Comparison of ENCODE assay signal across 30 cellular contexts in the genomic region with DNA sequence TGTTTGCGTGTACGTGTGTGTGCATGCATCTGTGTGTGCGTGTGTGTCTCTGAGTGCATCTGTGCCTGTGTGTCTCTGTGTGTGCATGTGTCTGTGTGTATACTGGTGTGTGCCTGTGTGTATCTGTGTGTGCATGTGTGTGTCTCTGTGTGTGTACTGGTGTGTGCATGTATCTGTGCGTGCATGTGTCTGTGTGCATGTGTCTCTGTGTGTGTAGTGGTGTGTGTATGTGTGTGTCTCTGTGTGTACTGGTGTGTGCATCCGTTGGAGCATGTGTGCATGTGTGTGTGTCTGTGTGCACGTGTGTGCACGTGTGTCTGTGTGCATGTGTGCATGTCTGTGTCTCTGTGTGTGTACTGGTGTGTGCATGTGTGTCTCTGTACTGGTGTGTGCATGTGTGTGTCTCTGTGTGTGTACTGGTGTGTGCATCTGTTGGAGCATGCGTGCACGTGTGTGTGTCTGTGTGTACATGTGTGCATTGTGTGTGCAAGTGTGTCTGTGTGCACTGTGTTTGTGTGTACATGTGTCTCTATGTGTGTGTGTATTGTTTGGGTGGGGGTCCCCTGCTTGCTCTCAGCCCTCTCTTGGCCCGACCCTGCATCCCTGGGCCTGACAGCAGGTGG. TPM values are rescaled to one million over a fixed set of nuclear protein-coding genes. Genes with fewer than 3 reads are reported as not detected.
A peak's percentile ranks its signal among the peaks of the same experiment; 100 is the strongest.
DNase-seq lines count a peak whose midpoint lies in the region; ATAC-seq, FAIRE-seq and TF ChIP-seq lines count a peak whose summit lies in the region.
"Had no signal": no experiment of that assay in that cellular context is flagged by ENCODE, and none has a peak within 500 bp of the region (broad histone marks: within the 10 kb centered on the region; RNA-seq: fewer than 3 reads in every experiment).

No MANE protein-coding gene starts in this region.

- no peak overlapping the region for H3K4me2 ChIP-seq in mesenchymal stem cell (ENCODE audit: low read length, poor library complexity, severe bottlenecking)

- no peaks in the 10 kb centered on the region; the same call in 1 of the 2 replicates for H3K27me3 Mint-ChIP-seq in WTC11 (ENCODE audit: low read depth)
- H3K27me3 Mint-ChIP-seq in activated T-cell treated with anti-CD3 and anti-CD28 coated beads, Interleukin-2, amount 50 U/mL, for 24 hours, result no peaks in the 10 kb centered on the region
- H3K27me3 Mint-ChIP-seq: CD4-positive, alpha-beta T cell; central memory CD8-positive, alpha-beta T cell had no signal

- H4K91ac ChIP-seq in mesenchymal stem cell (ENCODE audit: low read length), result peak overlapping the region; percentile 15

- peaks cover 0 to 9% of the 10 kb centered on the region in 2 experiments for H3K36me3 ChIP-seq in mesenchymal stem cell (ENCODE audit: control insufficient read depth in 1 of 2, insufficient read depth in 2 of 2, low read depth in 1 of 2, low read length in 2 of 2)
- H3K36me3 ChIP-seq: esophagus squamous epithelium, heart right ventricle, ovary had no signal

- H3K9me3 ChIP-seq in mesenchymal stem cell (ENCODE audit: control insufficient read depth, low read length), result no peaks in the 10 kb centered on the region
- H3K9me3 ChIP-seq: esophagus squamous epithelium, heart right ventricle, ovary had no signal

- intact Hi-C loops in Right ventricle myocardium inferior (cut with DNase I) (no loop called here), Right ventricle myocardium superior (cut with DNase I) (no loop called here), posterior vena cava (cut with DNase I) (no loop called here)

- H4K8ac ChIP-seq in mesenchymal stem cell (ENCODE audit: low read length), result no peak overlapping the region

- ATAC-seq in Right ventricle myocardium inferior, result no peak
- ATAC-seq in Right ventricle myocardium superior (ENCODE audit: poor library complexity), result no peak
- ATAC-seq in WTC11, result no peak
- ATAC-seq in GM18909 (IDR thresholded peaks at IDR 0.05; ENCODE audit: poor library complexity, unreplicated experiment), result no peak
- ATAC-seq: GM12878, heart right ventricle, left cardiac atrium had no signal

- peak; percentile 41 for DNase-seq in Right ventricle myocardium inferior (ENCODE audit: missing footprints)
- DNase-seq in Right ventricle myocardium superior, result no peak
- no peak for DNase-seq in WTC11 (ENCODE audit: low spot score)
- DNase-seq in mesenchymal stem cell, result no peak
- DNase-seq in urothelium cell line (ENCODE audit: low spot score), result no peak
- no peak for DNase-seq in posterior vena cava (ENCODE audit: low spot score)
- DNase-seq in activated T-cell treated with anti-CD3 and anti-CD28 coated beads, Interleukin-2, amount 50 U/mL, for 24 hours, result no peak
- DNase-seq: activated CD4-positive, alpha-beta T cell treated with anti-CD3 and anti-CD28 coated beads, Interleukin-2, amount 50 U/mL, for 48 hours; activated naive CD4-positive, alpha-beta T cell treated with anti-CD3 and anti-CD28 coated beads, Interleukin-2, amount 50 U/mL, for 16 hours; AML-193; CD4-positive, alpha-beta T cell; DMS 273 treated with DMSO at 0.1 percent for 48 hours; EL; esophagus squamous epithelium; foreskin melanocyte; GM23248; KBM-7; left cardiac atrium; NCI-H1105; NCI-H1930; NCI-H524; ovary; stimulated activated CD4-positive, alpha-beta T cell treated with anti-CD3 and anti-CD28 coated beads, Interleukin-2, amount 100 ng/mL, for 24 hours had no signal

- no peak overlapping the region for H3K9ac ChIP-seq in mesenchymal stem cell (ENCODE audit: low read length)
- H3K9ac ChIP-seq: GM23248 had no signal

- TF ChIP-seq CTCF in WTC11 (IDR thresholded peaks at IDR 0.05), result no peak

- peak overlapping the region; percentile 91 for H3K27ac Mint-ChIP-seq in WTC11
- no peak overlapping the region for H3K27ac Mint-ChIP-seq in activated T-cell treated with anti-CD3 and anti-CD28 coated beads, Interleukin-2, amount 50 U/mL, for 24 hours
- H3K27ac Mint-ChIP-seq: CD4-positive, alpha-beta T cell; dendritic cell treated with granulocyte-macrophage colony-stimulating factor and Interleukin-4, amounts not matched to agents 40 ng/mL and 50 ng/mL, for 4 days; memory B cell had no signal

- H2AFZ ChIP-seq in mesenchymal stem cell (ENCODE audit: low read depth, low read length), result no peak overlapping the region
- H2AFZ ChIP-seq: GM23248 had no signal

- no peak overlapping the region for H3K4me3 ChIP-seq in mesenchymal stem cell (ENCODE audit: insufficient read depth in 1 of 2, low read depth in 1 of 2, low read length in 2 of 2)
- H3K4me3 ChIP-seq: esophagus squamous epithelium, GM12878, GM23248, heart right ventricle, ovary had no signal

- peaks cover 0 to 10% of the 10 kb centered on the region in 2 experiments for H3K27me3 ChIP-seq in mesenchymal stem cell (ENCODE audit: control insufficient read depth in 1 of 2, insufficient read depth in 1 of 2, low read length in 2 of 2)
- H3K27me3 ChIP-seq: heart right ventricle, ovary had no signal

- no peak overlapping the region for H3K4ac ChIP-seq in mesenchymal stem cell (ENCODE audit: low read depth in 1 of 2, low read length in 2 of 2)

- H2BK12ac ChIP-seq in mesenchymal stem cell (ENCODE audit: low read length in 2 of 2), result peak overlapping the region; percentile 6 to 100

- peaks cover 69% of the 10 kb centered on the region for H3K4me1 Mint-ChIP-seq in WTC11
- H3K4me1 Mint-ChIP-seq in activated T-cell treated with anti-CD3 and anti-CD28 coated beads, Interleukin-2, amount 50 U/mL, for 24 hours (ENCODE audit: low read depth), result no peaks in the 10 kb centered on the region

- CTCF ChIA-PET in WTC11 (lab: Charles Lee), result no interaction called here

- no peak overlapping the region for H2BK120ac ChIP-seq in mesenchymal stem cell (ENCODE audit: low read depth, low read length)

- H3K18ac ChIP-seq in mesenchymal stem cell (ENCODE audit: low read depth in 1 of 2, low read length in 2 of 2), result peak overlapping the region in 1 of 2 experiments; percentile 88

- H3K23ac ChIP-seq in mesenchymal stem cell (ENCODE audit: low read length in 2 of 2), result no peak overlapping the region

- H2AK5ac ChIP-seq in mesenchymal stem cell (ENCODE audit: low read length, severe bottlenecking), result no peak overlapping the region

- H3K36me3 Mint-ChIP-seq in WTC11, result no peaks in the 10 kb centered on the region
- H3K36me3 Mint-ChIP-seq in activated T-cell treated with anti-CD3 and anti-CD28 coated beads, Interleukin-2, amount 50 U/mL, for 24 hours (ENCODE audit: low read depth), result no peaks in the 10 kb centered on the region
- H3K36me3 Mint-ChIP-seq: memory B cell had no signal

- no peak overlapping the region for H3K27ac ChIP-seq in mesenchymal stem cell (ENCODE audit: low read length, poor library complexity, severe bottlenecking)
- H3K27ac ChIP-seq: GM23248, ovary had no signal

- no peak overlapping the region for H2BK5ac ChIP-seq in mesenchymal stem cell (ENCODE audit: low read depth, low read length, poor library complexity, severe bottlenecking)

- H3K4me1 ChIP-seq in mesenchymal stem cell (ENCODE audit: control insufficient read depth, insufficient read depth, low read depth, low read length), result peaks cover 74% of the 10 kb centered on the region

- peaks cover 4% of the 10 kb centered on the region for H3K79me1 ChIP-seq in mesenchymal stem cell (replicated peaks; ENCODE audit: low read length, poor library complexity, severe bottlenecking)

- FAIRE-seq in urothelium cell line (lab: Jason Lieb, UNC), result peak; percentile 99
- FAIRE-seq: GM12878, RCC 7860 had no signal

- 96% methylated on average over 10 of the region's 10 CpGs for WGBS in mesenchymal stem cell

- H3K4me3 Mint-ChIP-seq in WTC11, result no peak overlapping the region
- no peak overlapping the region for H3K4me3 Mint-ChIP-seq in activated T-cell treated with anti-CD3 and anti-CD28 coated beads, Interleukin-2, amount 50 U/mL, for 24 hours
- H3K4me3 Mint-ChIP-seq: CD4-positive, alpha-beta T cell; central memory CD8-positive, alpha-beta T cell; dendritic cell treated with granulocyte-macrophage colony-stimulating factor and Interleukin-4, amounts not matched to agents 40 ng/mL and 50 ng/mL, for 4 days; memory B cell had no signal

- H3K9me3 Mint-ChIP-seq in WTC11, result no peaks in the 10 kb centered on the region; the same call in 1 of the 2 replicates
- peaks cover 2% of the 10 kb centered on the region for H3K9me3 Mint-ChIP-seq in activated T-cell treated with anti-CD3 and anti-CD28 coated beads, Interleukin-2, amount 50 U/mL, for 24 hours
- H3K9me3 Mint-ChIP-seq: CD4-positive, alpha-beta T cell; central memory CD8-positive, alpha-beta T cell; dendritic cell treated with granulocyte-macrophage colony-stimulating factor and Interleukin-4, amounts not matched to agents 40 ng/mL and 50 ng/mL, for 4 days had no signal

- POLR2A ChIA-PET in WTC11 (lab: Charles Lee), result no interaction called here

- H3K14ac ChIP-seq in mesenchymal stem cell (ENCODE audit: low read length in 2 of 2), result peak overlapping the region in 1 of 2 experiments; percentile 82

- no peak overlapping the region for H2BK15ac ChIP-seq in mesenchymal stem cell (ENCODE audit: low read depth, poor library complexity, severe bottlenecking)

TF ChIP-seq in WTC11, 78 proteins besides CTCF, POLR2A, EP300 and RAD21 (continues in another document):
- TF ChIP-seq JUN (CRISPR knock-in tag; IDR thresholded peaks at IDR 0.05) (no peak), FOXK1 (CRISPR knock-in tag; IDR thresholded peaks at IDR 0.05) (no peak), TEAD4 (CRISPR knock-in tag; IDR thresholded peaks at IDR 0.05) (no peak), NR2C2 (CRISPR knock-in tag; IDR thresholded peaks at IDR 0.05) (no peak), KAT7 (CRISPR knock-in tag; IDR thresholded peaks at IDR 0.05; ENCODE audit: borderline replicate concordance) (no peak)
- TF ChIP-seq, protein P1, sequence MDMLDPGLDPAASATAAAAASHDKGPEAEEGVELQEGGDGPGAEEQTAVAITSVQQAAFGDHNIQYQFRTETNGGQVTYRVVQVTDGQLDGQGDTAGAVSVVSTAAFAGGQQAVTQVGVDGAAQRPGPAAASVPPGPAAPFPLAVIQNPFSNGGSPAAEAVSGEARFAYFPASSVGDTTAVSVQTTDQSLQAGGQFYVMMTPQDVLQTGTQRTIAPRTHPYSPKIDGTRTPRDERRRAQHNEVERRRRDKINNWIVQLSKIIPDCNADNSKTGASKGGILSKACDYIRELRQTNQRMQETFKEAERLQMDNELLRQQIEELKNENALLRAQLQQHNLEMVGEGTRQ (CRISPR knock-in tag; IDR thresholded peaks at IDR 0.05), result no peak

RNA-seq across cellular contexts. Expression of gene NOTCH1, which starts 23.8 kb away (rescaled TPM):
- total RNA-seq in Right ventricle myocardium inferior, result 18.7 TPM
- 16.8 TPM for total RNA-seq in Right ventricle myocardium superior
- 76.7 to 95.6 TPM (median 79.2 TPM) in 3 replicates for total RNA-seq in WTC11 (2021)
- polyA plus RNA-seq in mesenchymal stem cell (2013, experiment 1 of 2), result 15.4 TPM
- 13.5 TPM for polyA plus RNA-seq in mesenchymal stem cell (2013, experiment 2 of 2)
- total RNA-seq in posterior vena cava, result 10 to 100 TPM; 35.5 to 40.4 TPM
